In genomic region chr3:36943601-36944000, GRCh38 we compare ENCODE assay signal across 9 cellular contexts. TPM values are rescaled to one million over a fixed set of nuclear protein-coding genes. Genes with fewer than 3 reads are reported as not detected.
DNase-seq lines count a peak whose midpoint lies in the region; ATAC-seq, FAIRE-seq and TF ChIP-seq lines count a peak whose summit lies in the region.
"Had no signal": no experiment of that assay in that cellular context is flagged by ENCODE, and none has a peak within 500 bp of the region (broad histone marks: within the 10 kb centered on the region; RNA-seq: fewer than 3 reads in every experiment).

No MANE protein-coding gene starts in this region.

- no peak overlapping the region for H2AFZ ChIP-seq in keratinocyte (ENCODE audit: control insufficient read depth, low read length)

- H4K20me1 ChIP-seq in keratinocyte (ENCODE audit: control insufficient read depth, extremely low read depth, insufficient read depth, low read length): no peaks in the 10 kb centered on the region

- peaks cover 34% of the 10 kb centered on the region for H3K27me3 Mint-ChIP-seq in activated T-helper 2 cell treated with anti-CD3 and anti-CD28 coated beads, Interferon-gamma antibody, Interleukin-2, Interleukin-4, amounts not matched to agents 10 μg/mL and 5 μg/mL and 100 μg/mL, durations not matched to agents 14 hours and 24 hours and 36 hours (ENCODE audit: low read depth)

- H3K27ac Mint-ChIP-seq in activated T-helper 2 cell treated with anti-CD3 and anti-CD28 coated beads, Interferon-gamma antibody, Interleukin-2, Interleukin-4, amounts not matched to agents 10 μg/mL and 5 μg/mL and 100 μg/mL, durations not matched to agents 14 hours and 24 hours and 36 hours: no peak overlapping the region

- H3K4me1 Mint-ChIP-seq in activated T-helper 2 cell treated with anti-CD3 and anti-CD28 coated beads, Interferon-gamma antibody, Interleukin-2, Interleukin-4, amounts not matched to agents 10 μg/mL and 5 μg/mL and 100 μg/mL, durations not matched to agents 14 hours and 24 hours and 36 hours (ENCODE audit: low read depth): peaks cover 10% of the 10 kb centered on the region

- DNase-seq in activated CD8-positive, alpha-beta memory T cell treated with anti-CD3 and anti-CD28 coated beads for 24 hours: peak; percentile 52
- DNase-seq in activated CD8-positive, alpha-beta memory T cell treated with anti-CD3 and anti-CD28 coated beads, Interleukin-2, amount 50 U/mL, for 48 hours: no peak
- DNase-seq in activated T-helper 2 cell treated with anti-CD3 and anti-CD28 coated beads, Interferon-gamma antibody, Interleukin-2, Interleukin-4, amounts not matched to agents 10 μg/mL and 5 μg/mL and 100 μg/mL, durations not matched to agents 14 hours and 24 hours and 36 hours (ENCODE audit: low spot score): no peak
- DNase-seq in keratinocyte (ENCODE audit: low read depth, low spot score) (no peak), suprapubic skin (ENCODE audit: low spot score in 2 of 2) (no peak), GOT3 (lab: John Stamatoyannopoulos, UW) (no peak), left lobe of liver (ENCODE audit: low spot score) (no peak)

- ATAC-seq in GM19324 (IDR thresholded peaks at IDR 0.05; ENCODE audit: low FRiP score, unreplicated experiment) (no peak), left lobe of liver (no peak)
- ATAC-seq: K562 had no signal

- H3K36me3 Mint-ChIP-seq in activated T-helper 2 cell treated with anti-CD3 and anti-CD28 coated beads, Interferon-gamma antibody, Interleukin-2, Interleukin-4, amounts not matched to agents 10 μg/mL and 5 μg/mL and 100 μg/mL, durations not matched to agents 14 hours and 24 hours and 36 hours (ENCODE audit: low read depth): peaks cover 14% of the 10 kb centered on the region

- dilution Hi-C loops in keratinocyte (cut with MboI; ENCODE audit: extremely low pct_ligation_motif_present, low sequenced_read_pairs): no loop called here

- H3K9ac ChIP-seq in keratinocyte (ENCODE audit: control insufficient read depth, extremely low read depth, insufficient read depth, low read length): peak overlapping the region; percentile 67

- H3K4me3 ChIP-seq in keratinocyte (ENCODE audit: control insufficient read depth in 2 of 3, extremely low read depth in 1 of 3, insufficient read depth in 2 of 3, low read depth in 1 of 3, low read length in 3 of 3): peak overlapping the region; percentile 45 to 68 (median 66)
- peak overlapping the region; percentile 96 for H3K4me3 ChIP-seq in suprapubic skin
- H3K4me3 ChIP-seq: K562 had no signal

- H3K79me2 ChIP-seq in keratinocyte (ENCODE audit: control insufficient read depth, insufficient read depth, low read length): no peaks in the 10 kb centered on the region

- peak overlapping the region; percentile 82 for H3K4me2 ChIP-seq in keratinocyte (ENCODE audit: control insufficient read depth, extremely low read depth, insufficient read depth, low read depth, low read length)

- H3K36me3 ChIP-seq in keratinocyte (ENCODE audit: control insufficient read depth in 2 of 2, extremely low read depth in 1 of 2, insufficient read depth in 2 of 2, low read length in 2 of 2) (no peaks in the 10 kb centered on the region), suprapubic skin (no peaks in the 10 kb centered on the region)

- H3K4me1 ChIP-seq in keratinocyte (ENCODE audit: control insufficient read depth, extremely low read depth, insufficient read depth, low read length) (peaks cover 10% of the 10 kb centered on the region), suprapubic skin (peaks cover 14% of the 10 kb centered on the region)

- FAIRE-seq in keratinocyte (lab: Jason Lieb, UNC): no peak
- FAIRE-seq: K562 had no signal

- TF ChIP-seq EP300 in suprapubic skin (IDR thresholded peaks at IDR 0.05): no peak

- no peaks in the 10 kb centered on the region for H3K9me1 ChIP-seq in keratinocyte (ENCODE audit: control insufficient read depth, extremely low read depth, insufficient read depth, low read length)

- no peak for TF ChIP-seq POLR2A in suprapubic skin (IDR thresholded peaks at IDR 0.05)

- H3K27me3 ChIP-seq in keratinocyte (ENCODE audit: control insufficient read depth, extremely low read depth, insufficient read depth, low read length): peaks cover 7% of the 10 kb centered on the region
- H3K27me3 ChIP-seq in suprapubic skin: no peaks in the 10 kb centered on the region

- intact Hi-C loops in activated T-helper 2 cell treated with anti-CD3 and anti-CD28 coated beads, Interferon-gamma antibody, Interleukin-2, Interleukin-4, amounts not matched to agents 10 μg/mL and 5 μg/mL and 100 μg/mL, durations not matched to agents 14 hours and 24 hours and 36 hours (cut with micrococcal nuclease): no loop called here

- no peaks in the 10 kb centered on the region for H3K9me3 ChIP-seq in keratinocyte (ENCODE audit: control insufficient read depth, low read depth, low read length)
- peaks cover 12% of the 10 kb centered on the region for H3K9me3 ChIP-seq in suprapubic skin

- no peak for TF ChIP-seq CTCF in keratinocyte (optimal IDR thresholded peaks at IDR 0.05 in 1 of 3, IDR thresholded peaks at IDR 0.05 in 1 of 3, conservative IDR thresholded peaks at IDR 0.05 in 1 of 3; ENCODE audit: extremely low read depth in 1 of 3, insufficient read depth in 2 of 3, low read length in 3 of 3)
- no peak for TF ChIP-seq CTCF in suprapubic skin (IDR thresholded peaks at IDR 0.05)

- peaks cover 20% of the 10 kb centered on the region for H3K9me3 Mint-ChIP-seq in activated T-helper 2 cell treated with anti-CD3 and anti-CD28 coated beads, Interferon-gamma antibody, Interleukin-2, Interleukin-4, amounts not matched to agents 10 μg/mL and 5 μg/mL and 100 μg/mL, durations not matched to agents 14 hours and 24 hours and 36 hours

- no peak overlapping the region for H3K27ac ChIP-seq in keratinocyte (ENCODE audit: control insufficient read depth, insufficient read depth, low read length)
- H3K27ac ChIP-seq in suprapubic skin: peak overlapping the region; percentile 86

- H3K4me3 Mint-ChIP-seq in activated T-helper 2 cell treated with anti-CD3 and anti-CD28 coated beads, Interferon-gamma antibody, Interleukin-2, Interleukin-4, amounts not matched to agents 10 μg/mL and 5 μg/mL and 100 μg/mL, durations not matched to agents 14 hours and 24 hours and 36 hours (ENCODE audit: low read depth): peak overlapping the region; percentile 51

- WGBS in suprapubic skin: 27% methylated on average over 10 of the region's 10 CpGs

RNA-seq across cellular contexts. Expression of gene TRANK1, which starts 1.3 kb away (rescaled TPM):
- total RNA-seq in activated T-helper 2 cell treated with anti-CD3 and anti-CD28 coated beads, Interferon-gamma antibody, Interleukin-2, Interleukin-4, amounts not matched to agents 10 μg/mL and 5 μg/mL and 100 μg/mL, durations not matched to agents 14 hours and 24 hours and 36 hours: 1.1 and 1.8 TPM in 2 replicates
- polyA plus RNA-seq in keratinocyte: 2.5 to 4.7 TPM (median 3.2 TPM) in 3 replicates
- 0.61 TPM for polyA plus RNA-seq in keratinocyte (2011; ENCODE audit: low read depth)
- 1.4 and 1.5 TPM in 2 replicates for polyA plus RNA-seq in keratinocyte (2011; cell fraction: cytosol; rRNA removed)
- 12.4 and 13.7 TPM in 2 replicates for polyA plus RNA-seq in keratinocyte (2011; cell fraction: nucleus; rRNA removed)
- polyA plus RNA-seq in keratinocyte (2012; ENCODE audit: low replicate concordance): 1.3 and 2.6 TPM in 2 replicates
- polyA minus RNA-seq in keratinocyte: 7.7 to 13.6 TPM (median 8.4 TPM) in 3 replicates
- polyA minus RNA-seq in keratinocyte (2011; cell fraction: cytosol; rRNA and poly(A)+ RNA removed): 1.5 TPM
- polyA minus RNA-seq in keratinocyte (2011; cell fraction: nucleus; rRNA and poly(A)+ RNA removed): 9.8 and 13.0 TPM in 2 replicates
- total RNA-seq in suprapubic skin (1 to 10 TPM; 2.5 to 4.8 (median 3.7) TPM), left lobe of liver (27.1 TPM)

RNA-seq across cellular contexts. Expression of gene EPM2AIP1, which starts 49.3 kb away (rescaled TPM):
- 17.7 and 20.4 TPM in 2 replicates for total RNA-seq in activated T-helper 2 cell treated with anti-CD3 and anti-CD28 coated beads, Interferon-gamma antibody, Interleukin-2, Interleukin-4, amounts not matched to agents 10 μg/mL and 5 μg/mL and 100 μg/mL, durations not matched to agents 14 hours and 24 hours and 36 hours
- polyA plus RNA-seq in keratinocyte: 3.8 to 5.5 TPM (median 5.2 TPM) in 3 replicates
- 5.4 TPM for polyA plus RNA-seq in keratinocyte (2011; ENCODE audit: low read depth)
- polyA plus RNA-seq in keratinocyte (2011; cell fraction: cytosol; rRNA removed): 0.99 and 1.9 TPM in 2 replicates
- 8.2 and 13.1 TPM in 2 replicates for polyA plus RNA-seq in keratinocyte (2011; cell fraction: nucleus; rRNA removed)
- polyA plus RNA-seq in keratinocyte (2012; ENCODE audit: low replicate concordance): 3.9 and 4.7 TPM in 2 replicates
- polyA minus RNA-seq in keratinocyte: 1.9 to 8.1 TPM (median 5.1 TPM) in 3 replicates
- 5.6 TPM for polyA minus RNA-seq in keratinocyte (2011; cell fraction: cytosol; rRNA and poly(A)+ RNA removed)
- polyA minus RNA-seq in keratinocyte (2011; cell fraction: nucleus; rRNA and poly(A)+ RNA removed): 6.0 and 10.0 TPM in 2 replicates
- total RNA-seq in suprapubic skin (10 to 100 TPM in 2 of 4 donors, 1 to 10 TPM in 2; 5.3 to 24.4 (median 10.0) TPM), left lobe of liver (7.4 TPM)

RNA-seq across cellular contexts. Expression of gene MLH1, which starts 49.7 kb away (rescaled TPM):
- total RNA-seq in activated T-helper 2 cell treated with anti-CD3 and anti-CD28 coated beads, Interferon-gamma antibody, Interleukin-2, Interleukin-4, amounts not matched to agents 10 μg/mL and 5 μg/mL and 100 μg/mL, durations not matched to agents 14 hours and 24 hours and 36 hours: 61.9 and 64.4 TPM in 2 replicates
- polyA plus RNA-seq in keratinocyte: 30.5 to 44.7 TPM (median 33.7 TPM) in 3 replicates
- 10.9 TPM for polyA plus RNA-seq in keratinocyte (2011; ENCODE audit: low read depth)
- polyA plus RNA-seq in keratinocyte (2011; cell fraction: cytosol; rRNA removed): 24.6 and 49.4 TPM in 2 replicates
- 33.1 and 35.9 TPM in 2 replicates for polyA plus RNA-seq in keratinocyte (2011; cell fraction: nucleus; rRNA removed)
- polyA plus RNA-seq in keratinocyte (2012; ENCODE audit: low replicate concordance): 15.2 and 25.0 TPM in 2 replicates
- polyA minus RNA-seq in keratinocyte: 32.4 to 49.3 TPM (median 32.5 TPM) in 3 replicates
- polyA minus RNA-seq in keratinocyte (2011; cell fraction: cytosol; rRNA and poly(A)+ RNA removed): 23.8 TPM
- polyA minus RNA-seq in keratinocyte (2011; cell fraction: nucleus; rRNA and poly(A)+ RNA removed): 15.5 and 37.1 TPM in 2 replicates
- total RNA-seq in suprapubic skin (10 to 100 TPM; 17.2 to 34.3 (median 23.1) TPM), left lobe of liver (13.9 TPM)
